8 cellular contexts compared by ENCODE assay signal in the genomic region with DNA sequence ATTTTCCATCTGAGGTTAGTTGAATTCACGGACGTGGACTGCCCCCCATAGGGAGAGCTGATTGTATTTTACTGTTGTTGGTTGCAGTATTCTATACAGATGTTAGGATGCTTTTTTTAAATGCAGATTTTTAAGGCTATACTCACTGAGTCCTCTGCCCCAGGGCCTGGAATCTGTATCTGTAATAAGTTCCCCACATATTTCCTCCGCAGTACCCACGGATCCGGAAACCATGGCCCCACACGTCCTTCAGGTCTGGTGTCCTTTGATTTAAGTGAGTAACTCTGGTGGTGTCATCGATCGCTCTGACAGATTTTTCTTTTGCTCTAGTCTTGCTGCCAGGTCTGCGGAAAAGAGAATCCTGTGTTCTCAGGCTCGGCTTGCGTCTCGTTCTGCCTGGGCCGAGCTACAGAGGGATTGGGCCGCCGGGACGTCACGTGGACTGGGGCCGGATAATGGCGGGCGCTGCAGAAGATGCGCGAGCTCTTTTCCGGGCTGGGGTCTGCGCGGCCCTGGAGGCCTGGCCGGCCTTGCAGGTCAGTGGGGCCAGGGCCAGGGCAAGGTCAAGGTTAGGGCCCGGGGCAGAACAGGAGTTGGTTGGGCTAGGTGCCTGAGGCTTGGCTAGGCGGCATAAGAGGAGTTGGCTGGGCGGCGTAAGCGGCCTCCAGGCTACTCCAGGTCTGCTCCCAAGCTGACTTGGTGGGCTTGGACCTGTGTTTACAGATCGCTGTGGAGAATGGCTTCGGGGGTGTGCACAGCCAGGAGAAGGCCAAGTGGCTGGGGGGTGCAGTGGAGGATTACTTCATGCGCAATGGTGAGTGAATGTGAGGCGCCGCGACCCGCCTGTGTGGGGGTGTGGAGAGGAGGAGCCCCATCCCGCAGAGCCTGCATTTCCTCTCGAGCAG. TPM values are rescaled to one million over a fixed set of nuclear protein-coding genes. Genes with fewer than 3 reads are reported as not detected.
DNase-seq lines count a peak whose midpoint lies in the region; ATAC-seq, FAIRE-seq and TF ChIP-seq lines count a peak whose summit lies in the region.

A gene with protein sequence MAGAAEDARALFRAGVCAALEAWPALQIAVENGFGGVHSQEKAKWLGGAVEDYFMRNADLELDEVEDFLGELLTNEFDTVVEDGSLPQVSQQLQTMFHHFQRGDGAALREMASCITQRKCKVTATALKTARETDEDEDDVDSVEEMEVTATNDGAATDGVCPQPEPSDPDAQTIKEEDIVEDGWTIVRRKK (plus strand): TSS at position 438 of the 905 bp plus-strand sequence. CDS start 18 bp downstream, at position 456.

- ATAC-seq in HG02798 (IDR thresholded peaks at IDR 0.05; ENCODE audit: poor library complexity, unreplicated experiment) (peak; percentile 99), heart left ventricle (peak; percentile 96 to 100 (median 98)), upper lobe of left lung (ENCODE audit: low FRiP score in 2 of 2) (peak; percentile 91 to 99)

- peaks cover 8% of the 10 kb centered on the region for H3K27me3 ChIP-seq in adipocyte (replicated peaks; ENCODE audit: control insufficient read depth, insufficient read depth, low read length)
- peaks cover 0 to 9% (median 0%) of the 10 kb centered on the region in 9 donors for H3K27me3 ChIP-seq in heart left ventricle
- no peaks in the 10 kb centered on the region for H3K27me3 ChIP-seq in upper lobe of left lung

- peaks cover 3% of the 10 kb centered on the region for H3K9me3 ChIP-seq in adipocyte (ENCODE audit: control insufficient read depth, low read length)
- H3K9me3 ChIP-seq in heart left ventricle: no peaks in the 10 kb centered on the region
- no peaks in the 10 kb centered on the region for H3K9me3 ChIP-seq in upper lobe of left lung

- H3K36me3 ChIP-seq in adipocyte (ENCODE audit: control insufficient read depth, insufficient read depth, low read length, severe bottlenecking) (peaks cover 15% of the 10 kb centered on the region), heart left ventricle (peaks cover 0 to 13% (median 6%) of the 10 kb centered on the region in 9 donors), upper lobe of left lung (peaks cover 0 to 16% (median 6%) of the 10 kb centered on the region in 4 donors)

- 0 to 49% (median 16%) methylated on average over 40 of the region's 40 CpGs for WGBS in heart left ventricle, 4 donors
- 0 to 34% methylated on average over 2 to 40 of the region's 40 CpGs for WGBS in upper lobe of left lung, 2 donors

- TF ChIP-seq CTCF in heart left ventricle (IDR thresholded peaks at IDR 0.05) (peak in 2 of 12 donors; percentile 6 to 7), upper lobe of left lung (IDR thresholded peaks at IDR 0.05) (no peak)

- intact Hi-C loops in heart left ventricle (cut with DNase I) (loop anchor here in 3 of 10 donors (2.0 to 10.0 kb wide), 2 partner anchors 91 to 95 kb away; a partner anchor contains a TSS), posterior vena cava (cut with DNase I) (loop anchor here in 1 of 2 donors (10.0 kb wide), 1 partner anchor 395 kb away; a partner anchor contains a TSS)

- TF ChIP-seq POLR2A in GM12892 (IDR thresholded peaks at IDR 0.05; ENCODE audit: low read depth, low read length) (peak; percentile 73; the same call in 1 of the 2 replicates), heart left ventricle (IDR thresholded peaks at IDR 0.05) (peak in 1 of 2 donors; percentile 41), upper lobe of left lung (IDR thresholded peaks at IDR 0.05) (peak in 2 of 4 donors; percentile 18 to 66)

- no peak for TF ChIP-seq EP300 in upper lobe of left lung (IDR thresholded peaks at IDR 0.05)

- H3K27ac ChIP-seq in heart left ventricle (peak within 1 kb of the TSS in 9 of 12 donors; percentile 34 to 71 (median 51)), upper lobe of left lung (peak within 1 kb of the TSS; percentile 56 to 70 (median 64))

- H3K4me3 ChIP-seq in adipocyte (ENCODE audit: low read length) (peak within 1 kb of the TSS; percentile 94), heart left ventricle (peak within 1 kb of the TSS; percentile 49 to 95 (median 88)), upper lobe of left lung (peak within 1 kb of the TSS; percentile 75 to 97 (median 82))

- peaks cover 13% of the 10 kb centered on the region for H3K4me1 ChIP-seq in adipocyte (ENCODE audit: control insufficient read depth, insufficient read depth, low read length)
- H3K4me1 ChIP-seq in heart left ventricle: peaks cover 0 to 20% (median 9%) of the 10 kb centered on the region in 12 donors
- peaks cover 6 to 11% (median 7%) of the 10 kb centered on the region in 4 donors for H3K4me1 ChIP-seq in upper lobe of left lung

- peak; percentile 88 for FAIRE-seq in GM12892 (lab: Jason Lieb, UNC)

- DNase-seq in GM12892 (ENCODE audit: insufficient read length) (peak; percentile 47), NCI-H1417 (lab: John Stamatoyannopoulos, UW) (peak; percentile 70 to 90 (median 72)), SW480 (ENCODE audit: low spot score) (peak; percentile 89), adipocyte (ENCODE audit: low read depth) (peak; percentile 91), heart left ventricle (peak; percentile 80 to 88 (median 84)), posterior vena cava (ENCODE audit: low spot score) (peak; percentile 92), upper lobe of left lung (peak; percentile 83 to 91)

- H3K9ac ChIP-seq in adipocyte (ENCODE audit: low read length): peak within 1 kb of the TSS; percentile 87

RNA-seq across cellular contexts. Expression of the gene that starts here (rescaled TPM):
- 27.8 TPM for polyA plus RNA-seq in GM12892 (2012; ENCODE audit: missing spikeins)
- total RNA-seq in heart left ventricle (10 to 100 TPM; 17.7 to 45.4 (median 34.6) TPM), posterior vena cava (10 to 100 TPM; 38.6 to 39.3 TPM), upper lobe of left lung (10 to 100 TPM; 11.5 to 43.3 (median 24.3) TPM)
- 10 to 100 TPM; 45.0 to 54.3 TPM for polyA plus RNA-seq in heart left ventricle

Comparison
In these comparisons a context has a peak if more than half of its experiments do, and no peak if none do; other contexts are left out.
1. Peak in every context shown above with its lines: DNase-seq, ATAC-seq, H3K4me3 ChIP-seq and H3K27ac ChIP-seq.